ENCODE assay signal across 24 cellular contexts in the genomic region with DNA sequence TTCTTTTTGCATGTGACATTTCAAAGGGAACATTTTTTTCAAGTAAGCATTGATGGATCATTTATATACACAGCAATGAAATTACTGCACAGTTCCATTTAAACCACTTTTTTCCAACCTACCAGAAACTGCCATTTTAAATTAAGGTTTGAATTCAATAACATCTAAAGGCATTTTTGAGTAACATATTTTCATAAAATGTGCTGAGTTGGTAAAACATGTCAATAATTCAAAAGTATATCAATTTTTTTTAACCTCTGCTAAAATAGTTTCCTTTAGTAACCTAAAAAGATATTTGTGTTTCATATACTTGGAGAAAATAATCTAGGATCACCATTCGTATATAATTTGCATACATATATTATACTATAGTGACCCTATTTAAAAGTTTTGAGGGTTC.
"Had no signal": no experiment of that assay in that cellular context is flagged by ENCODE, and none has a peak within 500 bp of the region (broad histone marks: within the 10 kb centered on the region; RNA-seq: fewer than 3 reads in every experiment).

No MANE protein-coding gene starts in this region.

- H3K9me3 ChIP-seq: colonic mucosa, esophagus squamous epithelium, gastrocnemius medialis, heart right ventricle, left lung, lower lobe of right lung, mucosa of descending colon had no signal

- H3K4me3 ChIP-seq: colonic mucosa, esophagus squamous epithelium, gastrocnemius medialis, heart right ventricle, left lung, lower lobe of right lung, mucosa of descending colon had no signal

- H3K36me3 ChIP-seq: colonic mucosa, esophagus squamous epithelium, gastrocnemius medialis, heart right ventricle, left lung, lower lobe of right lung had no signal

- FAIRE-seq: endometrium, islet of Langerhans had no signal

- H3K27me3 ChIP-seq: colonic mucosa, esophagus squamous epithelium, gastrocnemius medialis, heart right ventricle, left lung had no signal

- DNase-seq: colonic mucosa; cortex of kidney; effector CD8-positive, alpha-beta T cell; effector memory CD8-positive, alpha-beta T cell; endodermal cell; erythroblast; esophagus squamous epithelium; foreskin fibroblast; foreskin melanocyte; gastrocnemius medialis; glutamatergic neuron; head of caudate nucleus; heart right ventricle; hippocampal formation; left cardiac atrium; left lung; left ventricle myocardium superior; lower lobe of right lung; mesenchymal stem cell; mucosa of descending colon had no signal

- H3K4me1 ChIP-seq: colonic mucosa, gastrocnemius medialis, left lung, lower lobe of right lung had no signal

- ATAC-seq: effector memory CD8-positive, alpha-beta T cell; esophagus mucosa; gastrocnemius medialis; left lung; lower lobe of right lung; mucosa of descending colon had no signal

- H3K27ac ChIP-seq: colonic mucosa, epithelial cell of prostate, esophagus squamous epithelium, gastrocnemius medialis, left lung, lower lobe of right lung had no signal
